In the genomic region with DNA sequence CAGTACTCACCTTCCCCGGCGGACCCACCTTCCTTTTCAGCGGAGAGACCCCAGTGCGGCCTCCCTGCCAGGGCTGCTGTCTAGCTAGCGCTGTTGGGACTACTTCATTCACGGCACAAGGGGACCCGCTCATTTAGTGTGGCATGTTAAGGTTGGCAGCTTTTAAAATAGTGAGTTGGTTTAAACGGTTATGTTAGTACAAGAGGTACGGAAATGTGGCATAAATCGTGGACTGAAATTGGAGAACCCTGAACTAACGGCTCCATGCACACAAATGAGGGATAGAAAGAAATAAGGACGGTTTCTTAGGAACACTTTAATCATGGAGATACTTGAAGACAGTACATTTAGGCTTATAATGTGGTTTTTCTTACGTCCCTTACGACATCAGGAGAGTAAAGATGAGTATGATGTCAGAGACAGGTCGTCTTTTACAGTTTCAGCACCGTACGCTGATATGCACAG, we compare ENCODE assay signal across 8 cellular contexts. TPM values are rescaled to one million over a fixed set of nuclear protein-coding genes. Genes with fewer than 3 reads are reported as not detected.
DNase-seq lines count a peak whose midpoint lies in the region; ATAC-seq and TF ChIP-seq lines count a peak whose summit lies in the region.

No MANE protein-coding gene starts in this region.

- CTCF ChIA-PET in RWPE1 (lab: Yijun Ruan, JAX): interaction anchor here (1.2 kb wide), 1 partner anchor 9 kb away, joined by 3 read pairs; no protein-coding TSS in a partner anchor

- peaks cover 8 to 13% of the 10 kb centered on the region in 2 donors for H3K36me3 ChIP-seq in duodenal mucosa (ENCODE audit: control insufficient read depth in 1 of 2, insufficient read depth in 2 of 2, low read length in 2 of 2)

- DNase-seq in SKM-1 treated with dmso at 0.1 percent for 144 hours (lab: John Stamatoyannopoulos, UW; ENCODE audit: unreplicated experiment) (peak; percentile 30), SKM-1 (lab: John Stamatoyannopoulos, UW; ENCODE audit: unreplicated experiment) (no peak), RWPE1 (ENCODE audit: low spot score) (peak; percentile 21), foreskin melanocyte (no peak), NCI-H128 (lab: John Stamatoyannopoulos, UW; ENCODE audit: unreplicated experiment) (no peak)

- peak overlapping the region; percentile 92 to 98 for H3K9ac ChIP-seq in duodenal mucosa (ENCODE audit: low read depth in 1 of 2, low read length in 2 of 2)

- no peak for TF ChIP-seq CTCF in RWPE1 (conservative IDR thresholded peaks at IDR 0.05; ENCODE audit: low read depth)

- H3K9me3 ChIP-seq in duodenal mucosa (ENCODE audit: control insufficient read depth in 1 of 2, low read length in 2 of 2) (peaks cover 0 to 2% of the 10 kb centered on the region in 2 donors), mononuclear cell (ENCODE audit: low read depth, low read length) (no peaks in the 10 kb centered on the region)

- H3K27me3 ChIP-seq in duodenal mucosa (ENCODE audit: control insufficient read depth in 1 of 2, insufficient read depth in 2 of 2, low read length in 2 of 2) (no peaks in the 10 kb centered on the region), mononuclear cell (ENCODE audit: insufficient read depth, low read length) (no peaks in the 10 kb centered on the region)

- H3K4me3 ChIP-seq in duodenal mucosa (ENCODE audit: low read depth in 1 of 2, low read length in 2 of 2): peak overlapping the region; percentile 90 to 99
- peak overlapping the region; percentile 92 for H3K4me3 ChIP-seq in mononuclear cell (ENCODE audit: low read length)

- ATAC-seq in HG02884 (IDR thresholded peaks at IDR 0.05; ENCODE audit: unreplicated experiment): peak; percentile 13

- POLR2A ChIA-PET in RWPE1 (lab: Yijun Ruan, JAX; ENCODE audit: low non-redundant PET): interaction anchor here (1.0 kb wide), 1 partner anchor 155 kb away, joined by 4 read pairs; no protein-coding TSS in a partner anchor

- peaks cover 21 to 23% of the 10 kb centered on the region in 2 donors for H3K4me1 ChIP-seq in duodenal mucosa (ENCODE audit: control insufficient read depth in 1 of 2, insufficient read depth in 2 of 2, low read length in 2 of 2)
- H3K4me1 ChIP-seq in mononuclear cell (ENCODE audit: insufficient read depth, low read length): peaks cover 42% of the 10 kb centered on the region

- peak overlapping the region; percentile 98 for H3K27ac ChIP-seq in RWPE1
- peak overlapping the region; percentile 94 for H3K27ac ChIP-seq in duodenal mucosa (ENCODE audit: low read depth, low read length)

RNA-seq across cellular contexts. Expression of gene CEP63, which starts 0.8 kb away (rescaled TPM):
- 10.2 TPM for total RNA-seq in mononuclear cell

RNA-seq across cellular contexts. Expression of gene ANAPC13, which starts 0.8 kb away (rescaled TPM):
- 29.6 TPM for total RNA-seq in mononuclear cell

Comparison
In these comparisons a context has a peak if more than half of its experiments do, and no peak if none do; other contexts are left out.
1. DNase-seq: peak in SKM-1 treated with dmso at 0.1 percent for 144 hours (single experiment) and RWPE1 (single experiment); none in SKM-1 (single experiment), foreskin melanocyte (single experiment) and NCI-H128 (single experiment).